ENCODE assay signal across 20 cellular contexts in the genomic region with DNA sequence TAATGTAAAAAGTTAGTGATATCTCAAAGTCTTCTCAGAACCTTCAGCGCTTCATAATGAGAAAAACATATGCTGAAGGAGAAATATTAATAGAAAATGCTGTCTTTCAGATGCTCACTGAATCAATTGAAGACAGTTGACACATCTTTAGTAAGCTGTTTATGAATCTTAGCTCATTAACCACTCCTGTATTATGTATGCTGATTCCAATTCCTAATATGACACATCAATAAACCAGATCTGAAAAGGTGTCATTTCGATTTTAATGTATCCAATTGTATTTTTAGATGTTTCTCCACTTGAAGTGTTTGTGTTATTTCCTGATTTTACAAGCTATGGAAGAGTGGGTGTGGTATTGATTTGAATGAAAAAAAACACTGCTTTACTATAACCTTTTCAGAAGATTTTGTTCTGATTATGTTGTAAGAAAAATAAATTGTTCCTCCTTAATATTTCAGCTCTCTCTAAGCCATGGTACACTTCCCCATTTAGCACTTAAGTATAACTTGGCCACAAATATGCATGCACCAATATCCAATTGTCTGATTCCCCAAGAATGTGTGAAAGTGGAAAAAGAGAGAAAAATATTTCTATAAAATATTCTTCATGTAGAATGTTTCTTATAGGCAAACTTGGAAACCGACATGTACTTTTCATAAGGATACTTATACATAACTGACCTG.
A peak's percentile ranks its signal among the peaks of the same experiment; 100 is the strongest.
DNase-seq lines count a peak whose midpoint lies in the region; ATAC-seq and TF ChIP-seq lines count a peak whose summit lies in the region.
"Had no signal": no experiment of that assay in that cellular context is flagged by ENCODE, and none has a peak within 500 bp of the region (broad histone marks: within the 10 kb centered on the region; RNA-seq: fewer than 3 reads in every experiment).

No MANE protein-coding gene starts in this region.

- DNase-seq in activated CD8-positive, alpha-beta memory T cell treated with anti-CD3 and anti-CD28 coated beads, Interleukin-2, amount 10 ng/mL, durations not matched to agents 7 days and 5 days, result no peak
- DNase-seq in activated CD8-positive, alpha-beta memory T cell treated with anti-CD3 and anti-CD28 coated beads for 24 hours, result no peak
- DNase-seq in stimulated activated effector memory CD8-positive, alpha-beta T cell treated with anti-CD3 and anti-CD28 coated beads, Interleukin-12 subunit alpha, Interleukin-12 subunit beta, amount 100 ng/mL, for 72 hours (ENCODE audit: low spot score in 2 of 2), result no peak
- DNase-seq in midbrain (lab: John Stamatoyannopoulos, UW) (no peak), RWPE1 (ENCODE audit: low spot score) (no peak)
- no peak for DNase-seq in T-helper 2 cell treated with Interferon-gamma antibody and Interleukin-4, amounts not matched to agents 5 μg/mL and 100 μg/mL, for 36 hours (ENCODE audit: low spot score)
- DNase-seq: ACHN; activated CD4-positive, CD25-positive, alpha-beta regulatory T cell; CD4-positive, CD25-positive, alpha-beta regulatory T cell; DMS53; MM.1S; NCI-H510A treated with DMSO at 0.1 percent for 48 hours; right cardiac atrium; SHP77 treated with DMSO at 0.1 percent for 48 hours had no signal

- H3K4me1 Mint-ChIP-seq in activated CD8-positive, alpha-beta memory T cell treated with anti-CD3 and anti-CD28 coated beads, Interleukin-2, amount 10 ng/mL, durations not matched to agents 7 days and 5 days, result peaks cover 42% of the 10 kb centered on the region
- peaks cover 72% of the 10 kb centered on the region for H3K4me1 Mint-ChIP-seq in stimulated activated effector memory CD8-positive, alpha-beta T cell treated with anti-CD3 and anti-CD28 coated beads, Interleukin-12 subunit alpha, Interleukin-12 subunit beta, amount 100 ng/mL, for 72 hours
- peaks cover 11% of the 10 kb centered on the region for H3K4me1 Mint-ChIP-seq in T-helper 2 cell treated with Interferon-gamma antibody and Interleukin-4, amounts not matched to agents 5 μg/mL and 100 μg/mL, for 36 hours (ENCODE audit: low read depth)

- H3K9me3 Mint-ChIP-seq in activated CD8-positive, alpha-beta memory T cell treated with anti-CD3 and anti-CD28 coated beads, Interleukin-2, amount 10 ng/mL, durations not matched to agents 7 days and 5 days (ENCODE audit: low read depth), result peaks cover 7% of the 10 kb centered on the region
- H3K9me3 Mint-ChIP-seq in stimulated activated effector memory CD8-positive, alpha-beta T cell treated with anti-CD3 and anti-CD28 coated beads, Interleukin-12 subunit alpha, Interleukin-12 subunit beta, amount 100 ng/mL, for 72 hours, result no peaks in the 10 kb centered on the region
- no peaks in the 10 kb centered on the region for H3K9me3 Mint-ChIP-seq in T-helper 2 cell treated with Interferon-gamma antibody and Interleukin-4, amounts not matched to agents 5 μg/mL and 100 μg/mL, for 36 hours
- H3K9me3 Mint-ChIP-seq: CD4-positive, CD25-positive, alpha-beta regulatory T cell; GM23338; T-helper 1 cell treated with Interleukin-12 subunit alpha and Interleukin-12 subunit beta and Interleukin-4 antibody, amounts not matched to agents 30 μg/mL and 1 μg/mL, for 36 hours had no signal

- CTCF ChIA-PET in activated CD8-positive, alpha-beta memory T cell treated with anti-CD3 and anti-CD28 coated beads, Interleukin-2, amount 10 ng/mL, durations not matched to agents 7 days and 5 days (lab: Charles Lee), result interaction anchor here (1.6 kb wide), 1 partner anchor 10 kb away, joined by 4 read pairs; no protein-coding TSS in a partner anchor
- CTCF ChIA-PET in RWPE1 (lab: Yijun Ruan, JAX), result no interaction called here

- ATAC-seq in activated CD8-positive, alpha-beta memory T cell treated with anti-CD3 and anti-CD28 coated beads, Interleukin-2, amount 10 ng/mL, durations not matched to agents 7 days and 5 days, result peak; percentile 53
- peak; percentile 36 for ATAC-seq in GM21390 (IDR thresholded peaks at IDR 0.05; ENCODE audit: unreplicated experiment)
- peak; percentile 57 for ATAC-seq in HG03442 (IDR thresholded peaks at IDR 0.05; ENCODE audit: unreplicated experiment)
- peak; percentile 94 for ATAC-seq in stimulated activated effector memory CD8-positive, alpha-beta T cell treated with anti-CD3 and anti-CD28 coated beads, Interleukin-12 subunit alpha, Interleukin-12 subunit beta, amount 100 ng/mL, for 72 hours
- ATAC-seq: GM23338, HepG2, left lobe of liver, right cardiac atrium had no signal

- H3K27me3 Mint-ChIP-seq in activated CD8-positive, alpha-beta memory T cell treated with anti-CD3 and anti-CD28 coated beads, Interleukin-2, amount 10 ng/mL, durations not matched to agents 7 days and 5 days, result no peaks in the 10 kb centered on the region
- no peaks in the 10 kb centered on the region for H3K27me3 Mint-ChIP-seq in T-helper 2 cell treated with Interferon-gamma antibody and Interleukin-4, amounts not matched to agents 5 μg/mL and 100 μg/mL, for 36 hours (ENCODE audit: low read depth)
- H3K27me3 Mint-ChIP-seq: CD4-positive, CD25-positive, alpha-beta regulatory T cell had no signal

- peak overlapping the region; percentile 3 for H3K27ac Mint-ChIP-seq in activated CD8-positive, alpha-beta memory T cell treated with anti-CD3 and anti-CD28 coated beads, Interleukin-2, amount 10 ng/mL, durations not matched to agents 7 days and 5 days
- peak overlapping the region; percentile 85 for H3K27ac Mint-ChIP-seq in stimulated activated effector memory CD8-positive, alpha-beta T cell treated with anti-CD3 and anti-CD28 coated beads, Interleukin-12 subunit alpha, Interleukin-12 subunit beta, amount 100 ng/mL, for 72 hours
- no peak overlapping the region for H3K27ac Mint-ChIP-seq in T-helper 2 cell treated with Interferon-gamma antibody and Interleukin-4, amounts not matched to agents 5 μg/mL and 100 μg/mL, for 36 hours
- H3K27ac Mint-ChIP-seq: GM23338; T-helper 1 cell treated with Interleukin-12 subunit alpha and Interleukin-12 subunit beta and Interleukin-4 antibody, amounts not matched to agents 30 μg/mL and 1 μg/mL, for 36 hours had no signal

- TF ChIP-seq CTCF in RWPE1 (conservative IDR thresholded peaks at IDR 0.05; ENCODE audit: low read depth), result no peak

- peaks cover 50% of the 10 kb centered on the region for H3K36me3 Mint-ChIP-seq in activated CD8-positive, alpha-beta memory T cell treated with anti-CD3 and anti-CD28 coated beads, Interleukin-2, amount 10 ng/mL, durations not matched to agents 7 days and 5 days
- H3K36me3 Mint-ChIP-seq in stimulated activated effector memory CD8-positive, alpha-beta T cell treated with anti-CD3 and anti-CD28 coated beads, Interleukin-12 subunit alpha, Interleukin-12 subunit beta, amount 100 ng/mL, for 72 hours, result peaks cover 21% of the 10 kb centered on the region
- peaks cover 43% of the 10 kb centered on the region for H3K36me3 Mint-ChIP-seq in T-helper 2 cell treated with Interferon-gamma antibody and Interleukin-4, amounts not matched to agents 5 μg/mL and 100 μg/mL, for 36 hours (ENCODE audit: low read depth)

- no peak overlapping the region for H3K4me3 Mint-ChIP-seq in activated CD8-positive, alpha-beta memory T cell treated with anti-CD3 and anti-CD28 coated beads, Interleukin-2, amount 10 ng/mL, durations not matched to agents 7 days and 5 days
- H3K4me3 Mint-ChIP-seq in stimulated activated effector memory CD8-positive, alpha-beta T cell treated with anti-CD3 and anti-CD28 coated beads, Interleukin-12 subunit alpha, Interleukin-12 subunit beta, amount 100 ng/mL, for 72 hours, result peak overlapping the region; percentile 16
- no peak overlapping the region for H3K4me3 Mint-ChIP-seq in T-helper 2 cell treated with Interferon-gamma antibody and Interleukin-4, amounts not matched to agents 5 μg/mL and 100 μg/mL, for 36 hours
- H3K4me3 Mint-ChIP-seq: CD4-positive, CD25-positive, alpha-beta regulatory T cell; GM23338; T-helper 1 cell treated with Interleukin-12 subunit alpha and Interleukin-12 subunit beta and Interleukin-4 antibody, amounts not matched to agents 30 μg/mL and 1 μg/mL, for 36 hours had no signal

- H3K27ac ChIP-seq in RWPE1, result no peak overlapping the region

- POLR2A ChIA-PET in RWPE1 (lab: Yijun Ruan, JAX; ENCODE audit: low non-redundant PET), result no interaction called here

Comparison
In these comparisons a context has a peak if more than half of its experiments do, and no peak if none do; other contexts are left out.
1. ATAC-seq: peak in every context shown above with its lines; median percentile 94 in stimulated activated effector memory CD8-positive, alpha-beta T cell treated with anti-CD3 and anti-CD28 coated beads, Interleukin-12 subunit alpha, Interleukin-12 subunit beta, amount 100 ng/mL, for 72 hours; 57 in HG03442; 53 in activated CD8-positive, alpha-beta memory T cell treated with anti-CD3 and anti-CD28 coated beads, Interleukin-2, amount 10 ng/mL, durations not matched to agents 7 days and 5 days; 36 in GM21390.